ENCODE assay signal across 1 cellular context in the genomic region with DNA sequence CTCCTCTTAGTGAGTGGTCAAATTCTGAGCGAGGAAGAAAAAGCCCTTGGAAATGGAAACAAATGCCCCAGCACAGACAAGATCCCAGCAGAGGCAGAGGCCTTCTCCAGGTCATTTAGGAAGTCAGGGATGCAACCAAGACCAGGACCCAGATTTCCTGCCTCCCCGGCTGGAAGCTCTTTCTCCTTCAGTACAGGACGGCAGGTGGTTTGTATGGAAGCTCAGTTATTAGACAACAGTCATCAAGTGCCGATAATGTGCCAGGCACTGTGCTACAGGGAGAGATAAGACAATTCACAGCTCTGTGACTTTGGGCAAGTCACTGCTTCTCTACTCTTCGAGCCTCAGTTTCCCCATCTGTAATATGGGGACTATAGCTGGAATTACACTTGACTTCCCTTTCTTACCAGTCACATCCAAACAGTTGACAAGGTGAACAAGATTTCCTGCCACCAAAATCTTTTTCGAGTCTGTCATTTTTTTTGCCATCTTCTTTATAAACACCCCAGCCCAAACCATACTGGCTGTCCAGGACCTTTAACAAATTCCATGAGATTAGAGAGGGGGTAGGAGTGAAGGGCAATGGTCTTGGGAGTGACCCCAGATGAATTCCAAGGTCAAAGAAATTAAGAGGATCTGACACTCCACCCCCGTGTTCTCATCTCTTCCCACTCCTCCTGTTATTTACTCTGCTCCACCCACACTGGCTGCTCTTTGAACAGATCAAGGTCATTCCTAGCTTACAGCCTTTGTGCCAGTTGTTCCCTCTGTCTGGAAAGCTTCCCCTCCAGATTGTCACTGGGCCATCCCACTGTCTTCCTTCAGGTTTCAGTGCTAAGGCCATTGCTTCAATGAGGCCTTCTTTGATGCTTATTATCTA.
TF ChIP-seq lines count a peak whose summit lies in the region.

No MANE protein-coding gene starts in this region.

TF ChIP-seq in neural cell, 6 proteins besides CTCF, POLR2A, EP300 and RAD21 (continued from another document):
- TF ChIP-seq, protein P1, sequence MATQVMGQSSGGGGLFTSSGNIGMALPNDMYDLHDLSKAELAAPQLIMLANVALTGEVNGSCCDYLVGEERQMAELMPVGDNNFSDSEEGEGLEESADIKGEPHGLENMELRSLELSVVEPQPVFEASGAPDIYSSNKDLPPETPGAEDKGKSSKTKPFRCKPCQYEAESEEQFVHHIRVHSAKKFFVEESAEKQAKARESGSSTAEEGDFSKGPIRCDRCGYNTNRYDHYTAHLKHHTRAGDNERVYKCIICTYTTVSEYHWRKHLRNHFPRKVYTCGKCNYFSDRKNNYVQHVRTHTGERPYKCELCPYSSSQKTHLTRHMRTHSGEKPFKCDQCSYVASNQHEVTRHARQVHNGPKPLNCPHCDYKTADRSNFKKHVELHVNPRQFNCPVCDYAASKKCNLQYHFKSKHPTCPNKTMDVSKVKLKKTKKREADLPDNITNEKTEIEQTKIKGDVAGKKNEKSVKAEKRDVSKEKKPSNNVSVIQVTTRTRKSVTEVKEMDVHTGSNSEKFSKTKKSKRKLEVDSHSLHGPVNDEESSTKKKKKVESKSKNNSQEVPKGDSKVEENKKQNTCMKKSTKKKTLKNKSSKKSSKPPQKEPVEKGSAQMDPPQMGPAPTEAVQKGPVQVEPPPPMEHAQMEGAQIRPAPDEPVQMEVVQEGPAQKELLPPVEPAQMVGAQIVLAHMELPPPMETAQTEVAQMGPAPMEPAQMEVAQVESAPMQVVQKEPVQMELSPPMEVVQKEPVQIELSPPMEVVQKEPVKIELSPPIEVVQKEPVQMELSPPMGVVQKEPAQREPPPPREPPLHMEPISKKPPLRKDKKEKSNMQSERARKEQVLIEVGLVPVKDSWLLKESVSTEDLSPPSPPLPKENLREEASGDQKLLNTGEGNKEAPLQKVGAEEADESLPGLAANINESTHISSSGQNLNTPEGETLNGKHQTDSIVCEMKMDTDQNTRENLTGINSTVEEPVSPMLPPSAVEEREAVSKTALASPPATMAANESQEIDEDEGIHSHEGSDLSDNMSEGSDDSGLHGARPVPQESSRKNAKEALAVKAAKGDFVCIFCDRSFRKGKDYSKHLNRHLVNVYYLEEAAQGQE (IDR thresholded peaks at IDR 0.05; ENCODE audit: borderline replicate concordance): no peak
